8 cellular contexts compared by ENCODE assay signal in genomic region chr17:75250009-75250471, GRCh38. TPM values are rescaled to one million over a fixed set of nuclear protein-coding genes. Genes with fewer than 3 reads are reported as not detected.
DNase-seq lines count a peak whose midpoint lies in the region; ATAC-seq and TF ChIP-seq lines count a peak whose summit lies in the region.

No MANE protein-coding gene starts in this region.

- peak; percentile 97 for ATAC-seq in CD4-positive, alpha-beta T cell (ENCODE audit: poor library complexity)
- ATAC-seq in GM21423 (IDR thresholded peaks at IDR 0.05; ENCODE audit: unreplicated experiment) (peak; percentile 86), heart left ventricle (peak; percentile 32 to 82 (median 73))

- H3K36me3 ChIP-seq in Karpas-422 (ENCODE audit: insufficient read depth, low read length), result peaks cover 15% of the 10 kb centered on the region
- peaks cover 0 to 30% (median 16%) of the 10 kb centered on the region in 9 donors for H3K36me3 ChIP-seq in heart left ventricle

- no peaks in the 10 kb centered on the region for H3K27me3 Mint-ChIP-seq in CD4-positive, alpha-beta T cell
- no peaks in the 10 kb centered on the region for H3K27me3 Mint-ChIP-seq in activated T-helper 1 cell treated with anti-CD3 and anti-CD28 coated beads, Interleukin-12 subunit alpha, Interleukin-12 subunit beta, Interleukin-2, Interleukin-4 antibody, amounts not matched to agents 30 ng/mL and 10 ng/mL and 1 ng/mL, durations not matched to agents 14 hours and 24 hours and 36 hours (ENCODE audit: insufficient read depth)

- no peaks in the 10 kb centered on the region for H3K9me3 ChIP-seq in CD4-positive, alpha-beta T cell (ENCODE audit: control insufficient read depth, low read length)
- H3K9me3 ChIP-seq in Karpas-422 (ENCODE audit: low read length) (no peaks in the 10 kb centered on the region), heart left ventricle (no peaks in the 10 kb centered on the region)

- TF ChIP-seq POLR2A in heart left ventricle (IDR thresholded peaks at IDR 0.05), result no peak

- no peaks in the 10 kb centered on the region for H3K27me3 ChIP-seq in CD4-positive, alpha-beta T cell (ENCODE audit: control insufficient read depth, insufficient read depth, low read length)
- H3K27me3 ChIP-seq in Karpas-422 (ENCODE audit: low read length), result no peaks in the 10 kb centered on the region
- H3K27me3 ChIP-seq in heart left ventricle, result no peaks in the 10 kb centered on the region

- peak overlapping the region; percentile 75 for H3K4me3 Mint-ChIP-seq in CD4-positive, alpha-beta T cell
- peak overlapping the region; percentile 77 for H3K4me3 Mint-ChIP-seq in activated T-helper 1 cell treated with anti-CD3 and anti-CD28 coated beads, Interleukin-12 subunit alpha, Interleukin-12 subunit beta, Interleukin-2, Interleukin-4 antibody, amounts not matched to agents 30 ng/mL and 10 ng/mL and 1 ng/mL, durations not matched to agents 14 hours and 24 hours and 36 hours

- H3K4me2 ChIP-seq in Karpas-422 (ENCODE audit: low read depth, low read length, poor library complexity, severe bottlenecking), result peak overlapping the region; percentile 47

- peaks cover 53% of the 10 kb centered on the region for H3K4me1 Mint-ChIP-seq in CD4-positive, alpha-beta T cell (ENCODE audit: low read depth)
- peaks cover 63% of the 10 kb centered on the region for H3K4me1 Mint-ChIP-seq in activated T-helper 1 cell treated with anti-CD3 and anti-CD28 coated beads, Interleukin-12 subunit alpha, Interleukin-12 subunit beta, Interleukin-2, Interleukin-4 antibody, amounts not matched to agents 30 ng/mL and 10 ng/mL and 1 ng/mL, durations not matched to agents 14 hours and 24 hours and 36 hours (ENCODE audit: low read depth)

- intact Hi-C loops in CD4-positive, alpha-beta T cell (cut with DNase I, micrococcal nuclease), result loop anchor here in 1 of 2 experiments (1.0 kb wide), 1 partner anchor 11 kb away; the partner anchor contains the start of genes GGA3 and MRPS7
- intact Hi-C loops in activated T-helper 1 cell treated with anti-CD3 and anti-CD28 coated beads, Interleukin-12 subunit alpha, Interleukin-12 subunit beta, Interleukin-2, Interleukin-4 antibody, amounts not matched to agents 30 ng/mL and 10 ng/mL and 1 ng/mL, durations not matched to agents 14 hours and 24 hours and 36 hours (cut with micrococcal nuclease), result loop anchor here (1.0 to 2.0 kb wide), 6 partner anchors 8 to 155 kb away; partner anchors contain the start of genes GRB2, MIF4GD and SLC25A19
- intact Hi-C loops in heart left ventricle (cut with DNase I), result no loop called here

- H3K9me2 ChIP-seq in Karpas-422 (replicated peaks; ENCODE audit: insufficient read depth, low read length), result no peaks in the 10 kb centered on the region

- H2AFZ ChIP-seq in Karpas-422 (ENCODE audit: low read length), result no peak overlapping the region

- H3K79me2 ChIP-seq in Karpas-422 (ENCODE audit: low read length), result peaks cover 74% of the 10 kb centered on the region

- H3K4me3 ChIP-seq in Karpas-422 (ENCODE audit: low read length), result 0 out of 2 replicates have a peak overlapping the region, but pooled peaks have one; percentile 7
- peak overlapping the region in 7 of 12 donors; percentile 0 to 46 (median 13) for H3K4me3 ChIP-seq in heart left ventricle

- WGBS in heart left ventricle, 4 donors, result 39 to 57% (median 53%) methylated on average over 11 of the region's 11 CpGs

- DNase-seq in CD4-positive, alpha-beta T cell, result peak; percentile 23 to 72 (median 61)
- DNase-seq in Karpas-422, result peak; percentile 68
- peak; percentile 64 for DNase-seq in activated T-helper 1 cell treated with anti-CD3 and anti-CD28 coated beads, Interleukin-12 subunit alpha, Interleukin-12 subunit beta, Interleukin-2, Interleukin-4 antibody, amounts not matched to agents 30 ng/mL and 10 ng/mL and 1 ng/mL, durations not matched to agents 14 hours and 24 hours and 36 hours (ENCODE audit: low spot score)
- DNase-seq in heart left ventricle, result no peak
- DNase-seq in stimulated activated CD4-positive, alpha-beta T cell treated with anti-CD3 and anti-CD28 coated beads, TNF-alpha, amount 100 ng/mL, for 4 hours (ENCODE audit: low read depth in 3 of 3), result peak; percentile 51 to 86 (median 76)
- no peak for DNase-seq in NCI-H524 (lab: John Stamatoyannopoulos, UW)
- DNase-seq in retina, result no peak

- H4K20me1 ChIP-seq in Karpas-422 (ENCODE audit: insufficient read depth, low read depth, low read length), result no peaks in the 10 kb centered on the region

- peaks cover 52% of the 10 kb centered on the region for H3K4me1 ChIP-seq in Karpas-422 (ENCODE audit: low read length)
- H3K4me1 ChIP-seq in heart left ventricle, result peaks cover 0 to 32% (median 15%) of the 10 kb centered on the region in 12 donors

- H3K27ac ChIP-seq in CD4-positive, alpha-beta T cell (ENCODE audit: low read depth, low read length), result peak overlapping the region; percentile 53
- H3K27ac ChIP-seq in Karpas-422 (ENCODE audit: low read length), result peak overlapping the region; percentile 55
- H3K27ac ChIP-seq in heart left ventricle, result peak overlapping the region in 9 of 12 donors; percentile 2 to 61 (median 41)

- no peak for TF ChIP-seq CTCF in CD4-positive, alpha-beta T cell (IDR thresholded peaks at IDR 0.05)
- no peak for TF ChIP-seq CTCF in heart left ventricle (IDR thresholded peaks at IDR 0.05)

- CTCF ChIA-PET in CD4-positive, alpha-beta T cell (lab: Charles Lee), result interaction anchor here (0.8 to 3.0 kb wide), 5 partner anchors 10 to 162 kb away, joined by 3 to 17 read pairs (median 7); partner anchors contain the start of gene MIF4GD

- POLR2A ChIA-PET in CD4-positive, alpha-beta T cell (lab: Charles Lee), result interaction anchor here (0.9 to 2.6 kb wide), 3 partner anchors 10 to 21 kb away, joined by 6 to 24 read pairs (median 7); partner anchors contain the start of genes GGA3, MIF4GD and MRPS7

- H3K27ac Mint-ChIP-seq in CD4-positive, alpha-beta T cell, result peak overlapping the region; percentile 85
- H3K27ac Mint-ChIP-seq in activated T-helper 1 cell treated with anti-CD3 and anti-CD28 coated beads, Interleukin-12 subunit alpha, Interleukin-12 subunit beta, Interleukin-2, Interleukin-4 antibody, amounts not matched to agents 30 ng/mL and 10 ng/mL and 1 ng/mL, durations not matched to agents 14 hours and 24 hours and 36 hours, result peak overlapping the region; percentile 92

- peak overlapping the region; percentile 25 for H3K9ac ChIP-seq in Karpas-422 (ENCODE audit: low read length)

- no peaks in the 10 kb centered on the region for H3K9me3 Mint-ChIP-seq in CD4-positive, alpha-beta T cell
- H3K9me3 Mint-ChIP-seq in activated T-helper 1 cell treated with anti-CD3 and anti-CD28 coated beads, Interleukin-12 subunit alpha, Interleukin-12 subunit beta, Interleukin-2, Interleukin-4 antibody, amounts not matched to agents 30 ng/mL and 10 ng/mL and 1 ng/mL, durations not matched to agents 14 hours and 24 hours and 36 hours, result no peaks in the 10 kb centered on the region

- H3K36me3 Mint-ChIP-seq in CD4-positive, alpha-beta T cell (ENCODE audit: low read depth), result peaks cover 41% of the 10 kb centered on the region
- H3K36me3 Mint-ChIP-seq in activated T-helper 1 cell treated with anti-CD3 and anti-CD28 coated beads, Interleukin-12 subunit alpha, Interleukin-12 subunit beta, Interleukin-2, Interleukin-4 antibody, amounts not matched to agents 30 ng/mL and 10 ng/mL and 1 ng/mL, durations not matched to agents 14 hours and 24 hours and 36 hours (ENCODE audit: low read depth), result peaks cover 31% of the 10 kb centered on the region

RNA-seq across cellular contexts. Expression of gene GGA3, which starts 11.4 kb away (rescaled TPM):
- total RNA-seq in CD4-positive, alpha-beta T cell, result 10 to 100 TPM; 88.8 to 96.5 TPM
- 23.4 and 45.1 TPM in 2 replicates for total RNA-seq in Karpas-422 (2014; rRNA removed; shearing (Covaris generic); ENCODE audit: low replicate concordance)
- 93.4 and 94.3 TPM in 2 replicates for total RNA-seq in activated T-helper 1 cell treated with anti-CD3 and anti-CD28 coated beads, Interleukin-12 subunit alpha, Interleukin-12 subunit beta, Interleukin-2, Interleukin-4 antibody, amounts not matched to agents 30 ng/mL and 10 ng/mL and 1 ng/mL, durations not matched to agents 14 hours and 24 hours and 36 hours
- total RNA-seq in heart left ventricle, result 10 to 100 TPM; 15.8 to 31.0 (median 23.3) TPM
- 10 to 100 TPM; 13.0 to 22.4 TPM for polyA plus RNA-seq in heart left ventricle

RNA-seq across cellular contexts. Expression of gene MRPS7, which starts 11.6 kb away (rescaled TPM):
- 10 to 100 TPM; 33.2 to 35.2 TPM for total RNA-seq in CD4-positive, alpha-beta T cell
- total RNA-seq in Karpas-422 (2014; rRNA removed; shearing (Covaris generic); ENCODE audit: low replicate concordance), result 48.8 and 58.7 TPM in 2 replicates
- 126 and 130 TPM in 2 replicates for total RNA-seq in activated T-helper 1 cell treated with anti-CD3 and anti-CD28 coated beads, Interleukin-12 subunit alpha, Interleukin-12 subunit beta, Interleukin-2, Interleukin-4 antibody, amounts not matched to agents 30 ng/mL and 10 ng/mL and 1 ng/mL, durations not matched to agents 14 hours and 24 hours and 36 hours
- 100 to 1,000 TPM in 8 of 9 donors, 10 to 100 TPM in 1; 76.7 to 143 (median 116) TPM for total RNA-seq in heart left ventricle
- 100 to 1,000 TPM; 109 to 110 TPM for polyA plus RNA-seq in heart left ventricle

RNA-seq across cellular contexts. Expression of gene MIF4GD, which starts 21.0 kb away (rescaled TPM):
- 10 to 100 TPM; 29.4 to 32.4 TPM for total RNA-seq in CD4-positive, alpha-beta T cell
- total RNA-seq in Karpas-422 (2014; rRNA removed; shearing (Covaris generic); ENCODE audit: low replicate concordance), result 44.4 and 63.3 TPM in 2 replicates
- total RNA-seq in activated T-helper 1 cell treated with anti-CD3 and anti-CD28 coated beads, Interleukin-12 subunit alpha, Interleukin-12 subunit beta, Interleukin-2, Interleukin-4 antibody, amounts not matched to agents 30 ng/mL and 10 ng/mL and 1 ng/mL, durations not matched to agents 14 hours and 24 hours and 36 hours, result 49.0 and 49.3 TPM in 2 replicates
- total RNA-seq in heart left ventricle, result 10 to 100 TPM; 13.1 to 34.7 (median 18.6) TPM
- 10 to 100 TPM in 1 of 2 donors, 1 to 10 TPM in 1; 8.6 to 27.8 TPM for polyA plus RNA-seq in heart left ventricle

RNA-seq across cellular contexts. Expression of gene SLC25A19, which starts 39.2 kb away (rescaled TPM):
- 10 to 100 TPM; 11.1 to 12.0 TPM for total RNA-seq in CD4-positive, alpha-beta T cell
- total RNA-seq in Karpas-422 (2014; rRNA removed; shearing (Covaris generic); ENCODE audit: low replicate concordance), result 36.5 and 43.1 TPM in 2 replicates
- 119 and 126 TPM in 2 replicates for total RNA-seq in activated T-helper 1 cell treated with anti-CD3 and anti-CD28 coated beads, Interleukin-12 subunit alpha, Interleukin-12 subunit beta, Interleukin-2, Interleukin-4 antibody, amounts not matched to agents 30 ng/mL and 10 ng/mL and 1 ng/mL, durations not matched to agents 14 hours and 24 hours and 36 hours
- 10 to 100 TPM in 6 of 9 donors, 1 to 10 TPM in 3; 7.0 to 27.9 (median 11.7) TPM for total RNA-seq in heart left ventricle
- 10 to 100 TPM; 15.9 to 23.3 TPM for polyA plus RNA-seq in heart left ventricle

RNA-seq across cellular contexts. Expression of gene NUP85, which starts 44.6 kb away (rescaled TPM):
- 10 to 100 TPM; 84.7 to 89.2 TPM for total RNA-seq in CD4-positive, alpha-beta T cell
- 40.6 and 47.8 TPM in 2 replicates for total RNA-seq in Karpas-422 (2014; rRNA removed; shearing (Covaris generic); ENCODE audit: low replicate concordance)
- total RNA-seq in activated T-helper 1 cell treated with anti-CD3 and anti-CD28 coated beads, Interleukin-12 subunit alpha, Interleukin-12 subunit beta, Interleukin-2, Interleukin-4 antibody, amounts not matched to agents 30 ng/mL and 10 ng/mL and 1 ng/mL, durations not matched to agents 14 hours and 24 hours and 36 hours, result 122 and 129 TPM in 2 replicates
- 10 to 100 TPM in 8 of 9 donors, 1 to 10 TPM in 1; 9.4 to 40.9 (median 21.5) TPM for total RNA-seq in heart left ventricle
- polyA plus RNA-seq in heart left ventricle, result 10 to 100 TPM; 14.3 to 27.6 TPM

Comparison
In these comparisons a context has a peak if more than half of its experiments do, and no peak if none do; other contexts are left out.
1. DNase-seq: peak in CD4-positive, alpha-beta T cell (10 of 10), Karpas-422 (single experiment), activated T-helper 1 cell treated with anti-CD3 and anti-CD28 coated beads, Interleukin-12 subunit alpha, Interleukin-12 subunit beta, Interleukin-2, Interleukin-4 antibody, amounts not matched to agents 30 ng/mL and 10 ng/mL and 1 ng/mL, durations not matched to agents 14 hours and 24 hours and 36 hours (single experiment) and stimulated activated CD4-positive, alpha-beta T cell treated with anti-CD3 and anti-CD28 coated beads, TNF-alpha, amount 100 ng/mL, for 4 hours (3 of 3); none in heart left ventricle (0 of 5), NCI-H524 (0 of 2) and retina (single experiment).
2. Peak in every context shown above with its lines, with median percentiles within 50 percentile points of each other: ATAC-seq and H3K27ac ChIP-seq.